8 cellular contexts compared by ENCODE assay signal in the genomic region with DNA sequence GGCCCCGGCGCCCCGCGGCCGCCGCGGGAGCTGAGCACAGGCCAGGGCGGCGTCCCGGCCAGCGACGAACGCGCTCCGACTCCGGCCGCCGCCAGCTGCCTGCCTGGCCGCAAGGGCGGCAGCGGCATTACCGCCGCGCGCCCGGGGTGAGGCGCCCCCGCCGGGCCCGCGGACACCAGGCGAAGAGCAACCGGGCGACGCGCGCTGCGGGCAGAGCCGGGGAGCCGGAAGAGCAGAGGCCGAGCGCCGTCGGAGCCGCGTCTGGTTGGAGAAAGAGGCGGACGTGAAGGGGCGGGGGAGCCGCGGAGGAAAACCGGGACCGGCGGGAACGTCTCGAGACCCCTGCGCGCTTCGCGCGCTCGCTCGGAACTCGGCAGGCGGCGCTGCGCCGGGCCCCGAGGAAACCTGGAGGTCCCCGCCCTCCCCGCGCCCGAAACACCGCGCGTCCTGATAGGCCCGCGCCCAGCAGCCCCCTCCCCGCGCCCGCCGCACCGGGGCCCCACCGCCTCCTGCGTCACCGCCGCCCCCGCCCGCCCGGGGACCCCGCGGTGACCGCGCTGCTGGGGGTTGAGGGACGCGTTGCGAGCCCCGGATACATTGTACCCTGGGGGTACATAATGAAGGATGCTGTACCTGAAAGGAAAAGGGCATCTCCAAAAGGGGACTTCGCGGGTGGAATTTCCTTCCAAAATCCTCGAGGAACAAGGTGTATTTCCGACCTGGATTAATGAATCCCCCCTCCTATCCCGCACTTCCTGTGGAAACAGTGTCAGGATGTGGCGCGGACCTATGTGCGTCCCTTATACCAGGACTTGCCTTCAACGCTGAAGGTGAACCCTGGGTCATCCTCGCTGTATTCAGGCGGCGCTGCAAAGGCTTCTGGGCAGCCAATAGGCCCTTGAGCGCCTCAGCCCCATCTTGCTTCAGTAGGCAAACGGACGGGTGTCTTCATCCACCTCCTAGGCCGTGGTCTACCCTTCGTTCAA. TPM values are rescaled to one million over a fixed set of nuclear protein-coding genes. Genes with fewer than 3 reads are reported as not detected.
DNase-seq lines count a peak whose midpoint lies in the region; ATAC-seq lines count a peak whose summit lies in the region.

No MANE protein-coding gene starts in this region.

- peaks cover 5% of the 10 kb centered on the region for H3K27me3 ChIP-seq in CD4-positive, alpha-beta memory T cell (ENCODE audit: insufficient read depth, low read length)

- H3K27me3 Mint-ChIP-seq in CD4-positive, alpha-beta memory T cell: peaks cover 16 to 17% of the 10 kb centered on the region in 2 donors
- peaks cover 63% of the 10 kb centered on the region for H3K27me3 Mint-ChIP-seq in activated CD8-positive, alpha-beta memory T cell treated with anti-CD3 and anti-CD28 coated beads, Interleukin-2, amount 10 ng/mL, durations not matched to agents 7 days and 5 days

- peak overlapping the region in 3 of 7 donors; percentile 30 to 77 (median 68) for H3K27ac Mint-ChIP-seq in CD4-positive, alpha-beta memory T cell
- H3K27ac Mint-ChIP-seq in activated CD8-positive, alpha-beta memory T cell treated with anti-CD3 and anti-CD28 coated beads, Interleukin-2, amount 10 ng/mL, durations not matched to agents 7 days and 5 days: no peak overlapping the region
- H3K27ac Mint-ChIP-seq in stimulated activated effector memory CD8-positive, alpha-beta T cell treated with anti-CD3 and anti-CD28 coated beads, Interleukin-12 subunit alpha, Interleukin-12 subunit beta, amount 100 ng/mL, for 72 hours: no peak overlapping the region

- H3K9me3 ChIP-seq in CD4-positive, alpha-beta memory T cell (ENCODE audit: control insufficient read depth in 1 of 2, low read length in 2 of 2): no peaks in the 10 kb centered on the region

- no peak overlapping the region for H3K27ac ChIP-seq in CD4-positive, alpha-beta memory T cell (ENCODE audit: low read depth, low read length)
- H3K27ac ChIP-seq in epithelial cell of prostate: peak overlapping the region; percentile 62

- POLR2A ChIA-PET in CD4-positive, alpha-beta memory T cell (lab: Charles Lee; ENCODE audit: partially characterized antibody): no interaction called here

- H3K4me1 Mint-ChIP-seq in CD4-positive, alpha-beta memory T cell: peaks cover 3 to 18% (median 11%) of the 10 kb centered on the region in 4 donors
- peaks cover 11% of the 10 kb centered on the region for H3K4me1 Mint-ChIP-seq in activated CD8-positive, alpha-beta memory T cell treated with anti-CD3 and anti-CD28 coated beads, Interleukin-2, amount 10 ng/mL, durations not matched to agents 7 days and 5 days
- peaks cover 7% of the 10 kb centered on the region for H3K4me1 Mint-ChIP-seq in stimulated activated effector memory CD8-positive, alpha-beta T cell treated with anti-CD3 and anti-CD28 coated beads, Interleukin-12 subunit alpha, Interleukin-12 subunit beta, amount 100 ng/mL, for 72 hours

- H3K36me3 ChIP-seq in CD4-positive, alpha-beta memory T cell (ENCODE audit: insufficient read depth, low read length): no peaks in the 10 kb centered on the region

- H3K9me3 Mint-ChIP-seq in CD4-positive, alpha-beta memory T cell: no peaks in the 10 kb centered on the region
- H3K9me3 Mint-ChIP-seq in activated CD8-positive, alpha-beta memory T cell treated with anti-CD3 and anti-CD28 coated beads, Interleukin-2, amount 10 ng/mL, durations not matched to agents 7 days and 5 days (ENCODE audit: low read depth): no peaks in the 10 kb centered on the region
- H3K9me3 Mint-ChIP-seq in stimulated activated effector memory CD8-positive, alpha-beta T cell treated with anti-CD3 and anti-CD28 coated beads, Interleukin-12 subunit alpha, Interleukin-12 subunit beta, amount 100 ng/mL, for 72 hours: no peaks in the 10 kb centered on the region

- DNase-seq in CD4-positive, alpha-beta memory T cell: peak; percentile 21 to 57 (median 31)
- DNase-seq in NCI-H69 (lab: John Stamatoyannopoulos, UW) (peak; percentile 99), epithelial cell of prostate (ENCODE audit: low read depth, low spot score) (no peak), middle frontal gyrus (ENCODE audit: extremely low spot score, low spot score) (peak; percentile 52)
- peak; percentile 53 for DNase-seq in activated CD8-positive, alpha-beta memory T cell treated with anti-CD3 and anti-CD28 coated beads, Interleukin-2, amount 10 ng/mL, durations not matched to agents 7 days and 5 days
- DNase-seq in stimulated activated effector memory CD8-positive, alpha-beta T cell treated with anti-CD3 and anti-CD28 coated beads, Interleukin-12 subunit alpha, Interleukin-12 subunit beta, amount 100 ng/mL, for 72 hours (ENCODE audit: low spot score in 2 of 2): peak; percentile 18 to 68

- peak; percentile 84 for ATAC-seq in GM19324 (IDR thresholded peaks at IDR 0.05; ENCODE audit: low FRiP score, unreplicated experiment)
- peak; percentile 75 for ATAC-seq in HG03442 (IDR thresholded peaks at IDR 0.05; ENCODE audit: unreplicated experiment)
- peak; percentile 86 for ATAC-seq in activated CD8-positive, alpha-beta memory T cell treated with anti-CD3 and anti-CD28 coated beads, Interleukin-2, amount 10 ng/mL, durations not matched to agents 7 days and 5 days
- ATAC-seq in stimulated activated effector memory CD8-positive, alpha-beta T cell treated with anti-CD3 and anti-CD28 coated beads, Interleukin-12 subunit alpha, Interleukin-12 subunit beta, amount 100 ng/mL, for 72 hours: peak; percentile 85

- no peaks in the 10 kb centered on the region for H3K4me1 ChIP-seq in CD4-positive, alpha-beta memory T cell (ENCODE audit: insufficient read depth, low read length)

- H3K4me3 ChIP-seq in CD4-positive, alpha-beta memory T cell (ENCODE audit: low read length in 2 of 2): peak overlapping the region in 1 of 2 donors; percentile 39

- H3K36me3 Mint-ChIP-seq in CD4-positive, alpha-beta memory T cell: peaks cover 0 to 2% of the 10 kb centered on the region in 2 donors
- H3K36me3 Mint-ChIP-seq in activated CD8-positive, alpha-beta memory T cell treated with anti-CD3 and anti-CD28 coated beads, Interleukin-2, amount 10 ng/mL, durations not matched to agents 7 days and 5 days: peaks cover 1% of the 10 kb centered on the region
- H3K36me3 Mint-ChIP-seq in stimulated activated effector memory CD8-positive, alpha-beta T cell treated with anti-CD3 and anti-CD28 coated beads, Interleukin-12 subunit alpha, Interleukin-12 subunit beta, amount 100 ng/mL, for 72 hours: no peaks in the 10 kb centered on the region

- intact Hi-C loops in CD4-positive, alpha-beta memory T cell (cut with micrococcal nuclease): loop anchor here (1.0 to 10.0 kb wide), 2 partner anchors 258 to 409 kb away; a partner anchor contains a TSS

- CTCF ChIA-PET in CD4-positive, alpha-beta memory T cell (lab: Charles Lee; ENCODE audit: partially characterized antibody): no interaction called here
- CTCF ChIA-PET in activated CD8-positive, alpha-beta memory T cell treated with anti-CD3 and anti-CD28 coated beads, Interleukin-2, amount 10 ng/mL, durations not matched to agents 7 days and 5 days (lab: Charles Lee): no interaction called here

- peak overlapping the region; percentile 81 to 91 (median 86) for H3K4me3 Mint-ChIP-seq in CD4-positive, alpha-beta memory T cell
- H3K4me3 Mint-ChIP-seq in activated CD8-positive, alpha-beta memory T cell treated with anti-CD3 and anti-CD28 coated beads, Interleukin-2, amount 10 ng/mL, durations not matched to agents 7 days and 5 days: peak overlapping the region; percentile 73
- peak overlapping the region; percentile 85 for H3K4me3 Mint-ChIP-seq in stimulated activated effector memory CD8-positive, alpha-beta T cell treated with anti-CD3 and anti-CD28 coated beads, Interleukin-12 subunit alpha, Interleukin-12 subunit beta, amount 100 ng/mL, for 72 hours

RNA-seq across cellular contexts. Expression of a gene that starts 1.0 kb away (rescaled TPM):
- under 1 TPM; 0.67 to 0.94 TPM for total RNA-seq in CD4-positive, alpha-beta memory T cell
- polyA plus RNA-seq in CD4-positive, alpha-beta memory T cell: not detected
- 1 to 10 TPM in 1 of 2 experiments, under 1 TPM in 1; 0.41 to 1.8 TPM for total RNA-seq in activated CD8-positive, alpha-beta memory T cell treated with anti-CD3 and anti-CD28 coated beads, Interleukin-2, amount 10 ng/mL, durations not matched to agents 7 days and 5 days
